ENCODE assay signal across 15 cellular contexts in genomic region chr9:115943591-115944165, GRCh38.
DNase-seq lines count a peak whose midpoint lies in the region; ATAC-seq and TF ChIP-seq lines count a peak whose summit lies in the region.
"Had no signal": no experiment of that assay in that cellular context is flagged by ENCODE, and none has a peak within 500 bp of the region (broad histone marks: within the 10 kb centered on the region; RNA-seq: fewer than 3 reads in every experiment).

No MANE protein-coding gene starts in this region.

- H3K4me3 ChIP-seq in HUES48 (ENCODE audit: low read depth, low read length) (no peak overlapping the region), brain microvascular endothelial cell (ENCODE audit: low read depth, low read length) (no peak overlapping the region), lower lobe of right lung (no peak overlapping the region), stomach (no peak overlapping the region), mucosa of descending colon (no peak overlapping the region)

- ATAC-seq in lower lobe of right lung (no peak), mucosa of descending colon (no peak)
- no peak for ATAC-seq in activated T-cell treated with anti-CD3 and anti-CD28 coated beads, Interleukin-2, amount 50 U/mL, for 72 hours (replicated peaks in 1 of 2)
- ATAC-seq: activated T-helper 17 cell treated with anti-CD3 and anti-CD28 coated beads, Interleukin-2, amount 50 U/mL, for 72 hours had no signal

- H3K4me1 ChIP-seq in HUES48 (ENCODE audit: control insufficient read depth, insufficient read depth, low read length) (peaks cover 10% of the 10 kb centered on the region; the same call in 1 of the 2 replicates), lower lobe of right lung (peaks cover 16% of the 10 kb centered on the region), stomach (peaks cover 0 to 4% (median 0%) of the 10 kb centered on the region in 4 donors), mucosa of descending colon (ENCODE audit: low read depth) (no peaks in the 10 kb centered on the region)

- peaks cover 4 to 6% of the 10 kb centered on the region in 2 donors for H3K9me3 Mint-ChIP-seq in activated T-cell treated with anti-CD3 and anti-CD28 coated beads, Interleukin-2, amount 50 U/mL, for 72 hours
- H3K9me3 Mint-ChIP-seq: activated T-helper 17 cell treated with anti-CD3 and anti-CD28 coated beads, Interleukin-2, amount 50 U/mL, for 72 hours; nephron had no signal

- no peak for TF ChIP-seq EP300 in stomach (IDR thresholded peaks at IDR 0.05)

- H3K9me3 ChIP-seq in HUES48 (ENCODE audit: control insufficient read depth, insufficient read depth, low read length) (no peaks in the 10 kb centered on the region), lower lobe of right lung (no peaks in the 10 kb centered on the region), stomach (no peaks in the 10 kb centered on the region), mucosa of descending colon (no peaks in the 10 kb centered on the region)

- no peaks in the 10 kb centered on the region for H3K27me3 Mint-ChIP-seq in activated T-cell treated with anti-CD3 and anti-CD28 coated beads, Interleukin-2, amount 50 U/mL, for 72 hours (ENCODE audit: low read depth)

- TF ChIP-seq POLR2A in stomach (IDR thresholded peaks at IDR 0.05), result no peak

- H3K36me3 Mint-ChIP-seq in activated T-cell treated with anti-CD3 and anti-CD28 coated beads, Interleukin-2, amount 50 U/mL, for 72 hours (ENCODE audit: insufficient read depth in 2 of 2), result no peaks in the 10 kb centered on the region

- H3K27me3 ChIP-seq in HUES48 (ENCODE audit: control insufficient read depth, insufficient read depth, low read length) (no peaks in the 10 kb centered on the region), brain microvascular endothelial cell (replicated peaks) (no peaks in the 10 kb centered on the region), lower lobe of right lung (ENCODE audit: low read depth) (no peaks in the 10 kb centered on the region), stomach (no peaks in the 10 kb centered on the region)

- DNase-seq in brain microvascular endothelial cell, result no peak
- no peak for DNase-seq in lower lobe of right lung
- DNase-seq in stomach, result no peak
- no peak for DNase-seq in activated CD4-positive, alpha-beta T cell treated with anti-CD3 and anti-CD28 coated beads for 1 hour
- no peak for DNase-seq in activated gamma-delta T cell (lab: John Stamatoyannopoulos, UW)
- DNase-seq in activated T-cell treated with anti-CD3 and anti-CD28 coated beads, Interleukin-2, amount 50 U/mL, for 72 hours, result no peak
- no peak for DNase-seq in mucosa of descending colon
- DNase-seq: activated CD4-positive, alpha-beta T cell treated with anti-CD3 and anti-CD28 coated beads for 48 hours; C1 segment of cervical spinal cord; central memory CD4-positive, alpha-beta T cell; Kasumi-1; NCI-H187 treated with DMSO at 0.1 percent for 48 hours had no signal

- H3K9ac ChIP-seq in HUES48 (ENCODE audit: low read depth, low read length), result peak overlapping the region; percentile 42; the same call in 1 of the 2 replicates

- intact Hi-C loops in lower lobe of right lung (cut with DNase I) (no loop called here), stomach (cut with DNase I; ENCODE audit: low total_unique reads) (no loop called here), mucosa of descending colon (cut with DNase I, micrococcal nuclease) (no loop called here)

- no peaks in the 10 kb centered on the region for H3K36me3 ChIP-seq in HUES48 (ENCODE audit: control insufficient read depth, insufficient read depth, low read length)
- no peaks in the 10 kb centered on the region for H3K36me3 ChIP-seq in brain microvascular endothelial cell (replicated peaks)
- H3K36me3 ChIP-seq in lower lobe of right lung, result no peaks in the 10 kb centered on the region
- H3K36me3 ChIP-seq in stomach, result no peaks in the 10 kb centered on the region
- H3K36me3 ChIP-seq in mucosa of descending colon (ENCODE audit: low read depth), result no peaks in the 10 kb centered on the region

- no peak overlapping the region for H3K27ac Mint-ChIP-seq in activated T-cell treated with anti-CD3 and anti-CD28 coated beads, Interleukin-2, amount 50 U/mL, for 72 hours
- H3K27ac Mint-ChIP-seq: activated T-helper 17 cell treated with anti-CD3 and anti-CD28 coated beads, Interleukin-2, amount 50 U/mL, for 72 hours had no signal

- TF ChIP-seq CTCF in brain microvascular endothelial cell (IDR thresholded peaks at IDR 0.05; ENCODE audit: low read depth, low read length, missing control alignments), result no peak
- TF ChIP-seq CTCF in lower lobe of right lung (IDR thresholded peaks at IDR 0.05), result no peak
- TF ChIP-seq CTCF in stomach (IDR thresholded peaks at IDR 0.05), result no peak
- TF ChIP-seq CTCF in mucosa of descending colon (IDR thresholded peaks at IDR 0.05), result no peak

- H3K4me1 Mint-ChIP-seq in activated T-cell treated with anti-CD3 and anti-CD28 coated beads, Interleukin-2, amount 50 U/mL, for 72 hours (ENCODE audit: low read depth), result no peaks in the 10 kb centered on the region
- H3K4me1 Mint-ChIP-seq: activated T-helper 17 cell treated with anti-CD3 and anti-CD28 coated beads, Interleukin-2, amount 50 U/mL, for 72 hours had no signal

- in situ Hi-C loops in brain microvascular endothelial cell (cut with HindIII; ENCODE audit: low pct_ligation_motif_present, low sequenced_read_pairs), result no loop called here

- H3K4me3 Mint-ChIP-seq in activated T-cell treated with anti-CD3 and anti-CD28 coated beads, Interleukin-2, amount 50 U/mL, for 72 hours, result no peak overlapping the region
- H3K4me3 Mint-ChIP-seq: activated T-helper 17 cell treated with anti-CD3 and anti-CD28 coated beads, Interleukin-2, amount 50 U/mL, for 72 hours; nephron had no signal

- H3K27ac ChIP-seq in HUES48 (ENCODE audit: low read depth, low read length) (no peak overlapping the region), brain microvascular endothelial cell (peak overlapping the region; percentile 97), lower lobe of right lung (peak overlapping the region; percentile 65), stomach (peak overlapping the region in 4 of 5 donors; percentile 49 to 81 (median 60))
